Comparison of ENCODE assay signal across 10 cellular contexts in the genomic region with DNA sequence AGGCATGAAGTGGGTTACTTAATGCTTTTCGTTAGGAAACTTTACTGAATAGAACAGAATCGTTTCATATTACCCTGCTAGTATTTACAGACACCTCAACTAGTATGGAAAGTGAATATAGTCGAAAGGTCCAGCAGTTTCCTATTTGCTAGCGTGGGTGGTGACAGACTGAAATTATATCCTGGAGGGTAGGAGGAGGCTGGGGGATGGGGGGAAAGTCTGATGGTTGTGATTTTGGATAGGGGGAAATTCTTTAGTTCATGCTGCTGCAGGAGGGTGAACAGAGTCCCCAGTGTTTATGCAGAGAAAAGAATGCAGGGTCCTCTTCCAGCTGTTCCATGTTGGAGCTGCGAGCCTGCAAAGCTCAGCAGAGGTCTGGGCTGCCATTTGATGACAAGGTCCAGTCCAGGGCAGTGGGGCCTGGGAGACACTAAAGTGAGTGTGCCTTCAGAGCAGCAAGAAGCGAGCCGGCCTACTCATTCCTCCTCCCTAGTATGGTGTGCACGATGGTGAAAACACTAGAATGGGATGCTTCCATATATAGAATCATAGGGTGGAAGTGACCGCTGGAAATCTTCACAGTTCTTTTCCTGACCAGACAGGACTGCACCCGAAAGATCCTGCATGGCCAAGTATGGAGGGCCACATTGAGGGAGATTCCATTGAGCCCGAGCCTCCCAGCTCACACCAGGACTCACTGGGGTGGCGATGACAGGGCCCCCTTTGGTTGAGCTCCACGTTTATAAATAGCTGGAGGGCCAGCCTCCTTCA. TPM values are rescaled to one million over a fixed set of nuclear protein-coding genes. Genes with fewer than 3 reads are reported as not detected.
DNase-seq lines count a peak whose midpoint lies in the region; ATAC-seq, FAIRE-seq and TF ChIP-seq lines count a peak whose summit lies in the region.
"Had no signal": no experiment of that assay in that cellular context is flagged by ENCODE, and none has a peak within 500 bp of the region (broad histone marks: within the 10 kb centered on the region; RNA-seq: fewer than 3 reads in every experiment).

No MANE protein-coding gene starts in this region.

- peaks cover 25 to 37% of the 10 kb centered on the region in 2 donors for H3K27me3 Mint-ChIP-seq in effector memory CD8-positive, alpha-beta T cell
- H3K27me3 Mint-ChIP-seq in mesothelial cell of epicardium (ENCODE audit: low read depth): no peaks in the 10 kb centered on the region

- H4K8ac ChIP-seq in IMR-90 (ENCODE audit: low read depth in 2 of 2, low read length in 2 of 2): peak overlapping the region; percentile 65 to 71

- TSS peak; percentile 18 for BruUV-seq in IMR-90 (replicated peaks; lab: Mats Ljungman, UMichigan)

- H3K4me3 ChIP-seq in A549 (no peak overlapping the region), IMR-90 (ENCODE audit: insufficient read depth, low read depth, low read length) (peak overlapping the region; percentile 46)

- H2BK120ac ChIP-seq in IMR-90 (ENCODE audit: low read depth, low read length): peak overlapping the region; percentile 82

- H3K9me3 Mint-ChIP-seq in effector memory CD8-positive, alpha-beta T cell: peaks cover 4 to 9% of the 10 kb centered on the region in 2 donors
- peaks cover 8% of the 10 kb centered on the region for H3K9me3 Mint-ChIP-seq in mesothelial cell of epicardium

- H3K36me3 ChIP-seq in IMR-90 (ENCODE audit: control insufficient read depth, insufficient read depth, low read length): peaks cover 8% of the 10 kb centered on the region

- peaks cover 20% of the 10 kb centered on the region for H3K9me3 ChIP-seq in A549
- H3K9me3 ChIP-seq in IMR-90 (ENCODE audit: control insufficient read depth, insufficient read depth, low read length): peaks cover 2% of the 10 kb centered on the region; the same call in 1 of the 2 replicates

- peak overlapping the region; percentile 66 for H2AK9ac ChIP-seq in IMR-90 (replicated peaks; ENCODE audit: low read depth, low read length, poor library complexity)

- H4K20me1 ChIP-seq in IMR-90 (ENCODE audit: insufficient read depth, low read length): peaks cover 14% of the 10 kb centered on the region

- no peak for FAIRE-seq in A549 (lab: Jason Lieb, UNC)

- H3K4me1 ChIP-seq in A549: peaks cover 35% of the 10 kb centered on the region
- peaks cover 9% of the 10 kb centered on the region; the same call in 1 of the 2 replicates for H3K4me1 ChIP-seq in IMR-90 (ENCODE audit: control insufficient read depth, insufficient read depth, low read length)

- peak overlapping the region; percentile 81 for H2AK5ac ChIP-seq in IMR-90 (ENCODE audit: low read depth, low read length)

- peak overlapping the region; percentile 31 to 88 for H3K4me3 Mint-ChIP-seq in effector memory CD8-positive, alpha-beta T cell
- H3K4me3 Mint-ChIP-seq in mesothelial cell of epicardium: peak overlapping the region; percentile 97

- no peaks in the 10 kb centered on the region for H3K27me3 ChIP-seq in IMR-90 (ENCODE audit: control insufficient read depth, insufficient read depth, low read length)

- peaks cover under 1% of the 10 kb centered on the region; the same call in 1 of the 2 replicates for H3K9me1 ChIP-seq in IMR-90 (ENCODE audit: insufficient read depth, low read length)

- peak overlapping the region; percentile 94 for H2BK5ac ChIP-seq in IMR-90 (ENCODE audit: low read depth, low read length, poor library complexity, severe bottlenecking)

- H3K56ac ChIP-seq in IMR-90 (ENCODE audit: extremely low read depth, insufficient read depth, low read length): peak overlapping the region; percentile 81

- H3K27ac ChIP-seq in A549 (peak overlapping the region in 1 of 2 experiments; percentile 19; a peak in 1 of 6 replicates), IMR-90 (ENCODE audit: insufficient read depth, low read length) (peak overlapping the region; percentile 71)

- ATAC-seq in A549: no peak
- peak; percentile 1 for ATAC-seq in IMR-90 (ENCODE audit: low read depth)
- ATAC-seq in effector memory CD8-positive, alpha-beta T cell (replicated peaks): no peak
- no peak for ATAC-seq in GM18858 (IDR thresholded peaks at IDR 0.05; ENCODE audit: unreplicated experiment)
- ATAC-seq: activated CD4-positive, CD25-positive, alpha-beta regulatory T cell treated with anti-CD3 and anti-CD28 coated beads, Interleukin-2, amount 50 U/mL, for 24 hours had no signal

- peaks cover 7 to 14% of the 10 kb centered on the region in 2 donors for H3K4me1 Mint-ChIP-seq in effector memory CD8-positive, alpha-beta T cell (ENCODE audit: low read depth in 2 of 2)
- H3K4me1 Mint-ChIP-seq in mesothelial cell of epicardium: peaks cover 31% of the 10 kb centered on the region

- intact Hi-C loops in IMR-90 (cut with micrococcal nuclease): loop anchor here (2.0 to 5.0 kb wide), 3 partner anchors 58 to 202 kb away; no protein-coding TSS in a partner anchor

- no peak overlapping the region for H3K27ac Mint-ChIP-seq in effector memory CD8-positive, alpha-beta T cell
- H3K27ac Mint-ChIP-seq in mesothelial cell of epicardium: peak overlapping the region; percentile 74

- TF ChIP-seq RAD21 in A549 (conservative IDR thresholded peaks at IDR 0.05 in 1 of 2, IDR thresholded peaks at IDR 0.05 in 1 of 2): no peak
- no peak for TF ChIP-seq RAD21 in IMR-90 (IDR thresholded peaks at IDR 0.05; ENCODE audit: low read length)

- TF ChIP-seq CTCF in A549 (IDR thresholded peaks at IDR 0.05) (no peak), IMR-90 (conservative IDR thresholded peaks at IDR 0.05; ENCODE audit: low read depth, low read length) (no peak), mesothelial cell of epicardium (IDR thresholded peaks at IDR 0.05; ENCODE audit: unreplicated experiment) (no peak)

- peak overlapping the region; percentile 88 for H3K4me2 ChIP-seq in A549
- H3K4me2 ChIP-seq in IMR-90 (ENCODE audit: low read depth, low read length): peak overlapping the region; percentile 69

- POLR2A ChIA-PET in A549 (lab: Yijun Ruan, JAX): interaction anchor here (1.1 to 1.6 kb wide), 2 partner anchors 74 to 83 kb away, joined by 3 to 5 read pairs; no protein-coding TSS in a partner anchor
- POLR2A ChIA-PET in IMR-90 (lab: Charles Lee; ENCODE audit: unreplicated experiment): no interaction called here

- H3K14ac ChIP-seq in IMR-90 (replicated peaks; ENCODE audit: low read depth, low read length): peak overlapping the region; percentile 77

- dilution Hi-C loops in IMR-90 (cut with HindIII; ENCODE audit: low sequenced_read_pairs, unreplicated experiment): no loop called here

- H3K18ac ChIP-seq in IMR-90 (ENCODE audit: low read depth, low read length): peak overlapping the region; percentile 49

- DNase-seq in A549 (ENCODE audit: low read depth in 1 of 2, low spot score in 1 of 2) (no peak), IMR-90 (peak; percentile 59), mesothelial cell of epicardium (ENCODE audit: low spot score in 2 of 2, unreplicated experiment in 2 of 2) (no peak), kidney glomerular epithelial cell (lab: John Stamatoyannopoulos, UW) (no peak), OCI-M1 (lab: John Stamatoyannopoulos, UW) (no peak)
- no peak for DNase-seq in effector memory CD8-positive, alpha-beta T cell
- no peak for DNase-seq in activated CD4-positive, CD25-positive, alpha-beta regulatory T cell (lab: John Stamatoyannopoulos, UW)
- DNase-seq: DMS79 had no signal

- no peak for TF ChIP-seq EP300 in A549 (IDR thresholded peaks at IDR 0.05)

- peak overlapping the region; percentile 30 for H3K4ac ChIP-seq in IMR-90 (ENCODE audit: low read depth, low read length)

- peak overlapping the region; percentile 74 for H4K91ac ChIP-seq in IMR-90 (ENCODE audit: insufficient read depth, low read depth, low read length)

- TF ChIP-seq POLR2A in A549 (IDR thresholded peaks at IDR 0.05; ENCODE audit: low read length) (no peak), IMR-90 (IDR thresholded peaks at IDR 0.05; ENCODE audit: low read depth, low read length) (peak; percentile 48)

- in situ Hi-C loops in IMR-90 (cut with MboI; ENCODE audit: low sequenced_read_pairs): loop anchor here (5.0 kb wide), 2 partner anchors 118 to 203 kb away; no protein-coding TSS in a partner anchor

- H3K36me3 Mint-ChIP-seq in effector memory CD8-positive, alpha-beta T cell (ENCODE audit: insufficient read depth): peaks cover 19% of the 10 kb centered on the region
- H3K36me3 Mint-ChIP-seq in mesothelial cell of epicardium: peaks cover 18% of the 10 kb centered on the region

- peak overlapping the region; percentile 19; the same call in 1 of the 2 replicates for H3K23ac ChIP-seq in IMR-90 (ENCODE audit: low read depth, low read length)

- peaks cover 8 to 47% of the 10 kb centered on the region in 2 experiments for H3K79me1 ChIP-seq in IMR-90 (ENCODE audit: low read depth in 1 of 2, low read length in 2 of 2)

- WGBS in A549 (ENCODE audit: missing lambda C conversion rate): 81% methylated on average over 13 of the region's 13 CpGs
- WGBS in IMR-90 (ENCODE audit: extremely low coverage in 2 of 2, insufficient read length in 1 of 2), 2 experiments: 0% methylated on average over 2 of the region's 13 CpGs; no CpG with 5 or more reads in 1 of the 2 experiments

- H3K9ac ChIP-seq in IMR-90 (ENCODE audit: low read depth, low read length): peak overlapping the region; percentile 62

- peak overlapping the region; percentile 69 for H2BK20ac ChIP-seq in IMR-90 (ENCODE audit: low read depth, low read length)

- peak overlapping the region; percentile 36; the same call in 1 of the 2 replicates for H4K5ac ChIP-seq in IMR-90 (ENCODE audit: low read depth, low read length)

- peak overlapping the region; percentile 39; the same call in 2 of the 3 replicates for H2BK15ac ChIP-seq in IMR-90 (ENCODE audit: low read depth, low read length)

- H2AFZ ChIP-seq in IMR-90 (replicated peaks; ENCODE audit: low read length, poor library complexity): peak overlapping the region; percentile 58

- CTCF ChIA-PET in A549 (lab: Yijun Ruan, JAX) (interaction anchor here (0.8 to 13.8 kb wide), 11 partner anchors 9 to 237 kb away, joined by 3 to 272 read pairs (median 11); a partner anchor contains a TSS), IMR-90 (lab: Yijun Ruan, JAX) (interaction anchor here (0.6 to 1.5 kb wide), 6 partner anchors 13 to 70 kb away, joined by 3 to 9 read pairs (median 3); no protein-coding TSS in a partner anchor)

RNA-seq across cellular contexts. Expression of a gene that starts 2.1 kb away (rescaled TPM):
- 3.9 and 5.3 TPM in 2 replicates for polyA plus RNA-seq in A549 (2011; rRNA removed)
- polyA plus RNA-seq in A549 (2012; cell fraction: cytosol; rRNA removed): 2.4 and 3.2 TPM in 2 replicates
- 7.7 and 10.7 TPM in 2 replicates for polyA plus RNA-seq in A549 (2012; cell fraction: nucleus; rRNA removed)
- 5.4 to 8.0 TPM (median 6.1 TPM) in 3 replicates for polyA plus RNA-seq in A549 (2017; fragmentation: RNase III; extraction: RNeasy Plus Mini Kit Qiagen cat#74134 plus additional on column Dnase treatment)
- polyA minus RNA-seq in A549 (2011; rRNA and poly(A)+ RNA removed): 16.6 and 23.5 TPM in 2 replicates
- total RNA-seq in IMR-90 (2012; rRNA removed): 36.7 and 38.2 TPM in 2 replicates
- 20.0 and 22.9 TPM in 2 replicates for polyA plus RNA-seq in IMR-90 (2012; rRNA removed)
- polyA plus RNA-seq in IMR-90 (2012; cell fraction: cytosol; rRNA removed): 9.1 and 12.2 TPM in 2 replicates
- polyA plus RNA-seq in IMR-90 (2012; cell fraction: nucleus; rRNA removed; ENCODE audit: low replicate concordance): 27.3 and 38.9 TPM in 2 replicates
- 27.8 to 30.0 TPM (median 29.6 TPM) in 3 replicates for total RNA-seq in mesothelial cell of epicardium

RNA-seq across cellular contexts. Expression of a gene that starts 59.3 kb away (rescaled TPM):
- polyA plus RNA-seq in A549 (2011; rRNA removed) (35.4 and 35.9 TPM in 2 replicates), A549 (2017; fragmentation: RNase III; extraction: RNeasy Plus Mini Kit Qiagen cat#74134 plus additional on column Dnase treatment) (15.4 to 18.2 TPM (median 15.8 TPM) in 3 replicates), IMR-90 (2012; rRNA removed) (5.1 and 6.0 TPM in 2 replicates)
- 4.7 and 5.9 TPM in 2 replicates for polyA plus RNA-seq in A549 (2012; cell fraction: cytosol; rRNA removed)
- polyA plus RNA-seq in A549 (2012; cell fraction: nucleus; rRNA removed): 2.6 and 4.0 TPM in 2 replicates
- polyA minus RNA-seq in A549 (2011; rRNA and poly(A)+ RNA removed): 9.6 and 10.1 TPM in 2 replicates
- total RNA-seq in IMR-90 (2012; rRNA removed) (13.8 and 15.3 TPM in 2 replicates), mesothelial cell of epicardium (15.4 to 17.1 TPM (median 16.8 TPM) in 3 replicates)
- polyA plus RNA-seq in IMR-90 (2012; cell fraction: cytosol; rRNA removed): 1.1 and 2.3 TPM in 2 replicates
- 0.85 and 9.4 TPM in 2 replicates for polyA plus RNA-seq in IMR-90 (2012; cell fraction: nucleus; rRNA removed; ENCODE audit: low replicate concordance)
